In genomic region chr3:25910997-25911396, GRCh38 we compare ENCODE assay signal across 1 cellular context.
TF ChIP-seq lines count a peak whose summit lies in the region.

No MANE protein-coding gene starts in this region.

TF ChIP-seq in GM23338, 12 proteins besides CTCF, POLR2A, EP300 and RAD21 (continued from another document):
- no peak for TF ChIP-seq ZNF462 (CRISPR knock-in tag; IDR thresholded peaks at IDR 0.05)
- no peak for TF ChIP-seq ZNF331 (CRISPR knock-in tag; IDR thresholded peaks at IDR 0.05; ENCODE audit: low read depth)
- no peak for TF ChIP-seq STAT1 (IDR thresholded peaks at IDR 0.05; ENCODE audit: unreplicated experiment)
- no peak for TF ChIP-seq CREB1 (CRISPR knock-in tag; IDR thresholded peaks at IDR 0.05; ENCODE audit: low read depth)
